Comparison of ENCODE assay signal across 20 cellular contexts in the genomic region with DNA sequence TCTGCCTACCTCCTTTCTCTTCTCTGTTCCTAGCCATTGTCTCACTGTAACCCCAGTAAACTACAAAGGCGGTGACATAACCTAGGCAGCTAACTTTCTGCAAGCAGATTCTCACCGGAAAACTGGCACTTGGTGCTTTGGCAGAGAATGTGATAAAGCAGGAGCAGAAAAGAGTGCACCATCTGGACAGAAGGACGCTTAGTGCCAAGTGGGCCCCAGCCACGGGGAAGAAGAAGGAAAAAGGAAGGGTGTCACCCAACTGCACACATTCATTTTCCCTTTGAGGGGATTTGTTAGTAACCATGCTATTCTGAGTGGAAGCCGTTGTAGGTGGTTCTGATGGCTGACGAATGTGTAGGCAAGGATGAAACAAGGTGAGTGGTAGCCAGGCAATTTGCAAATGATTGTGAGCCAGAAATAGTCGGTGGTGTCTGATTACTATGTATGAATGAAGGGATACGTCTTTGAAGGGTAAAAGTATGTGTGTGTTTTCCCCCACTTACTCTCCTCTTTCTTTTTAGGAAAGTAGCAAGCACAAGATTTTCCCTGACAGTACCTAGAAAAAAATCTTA.
DNase-seq lines count a peak whose midpoint lies in the region; ATAC-seq and TF ChIP-seq lines count a peak whose summit lies in the region.
"Had no signal": no experiment of that assay in that cellular context is flagged by ENCODE, and none has a peak within 500 bp of the region (broad histone marks: within the 10 kb centered on the region; RNA-seq: fewer than 3 reads in every experiment).

No MANE protein-coding gene starts in this region.

- H3F3A ChIP-seq in neural progenitor cell (ENCODE audit: low read depth), result no peaks in the 10 kb centered on the region

- no peaks in the 10 kb centered on the region for H3K36me3 ChIP-seq in neural progenitor cell
- H3K36me3 ChIP-seq in CD8-positive, alpha-beta memory T cell (ENCODE audit: insufficient read depth, low read length), result no peaks in the 10 kb centered on the region
- H3K36me3 ChIP-seq: heart left ventricle, prostate gland, upper lobe of left lung had no signal

- no peak overlapping the region for H3K27ac ChIP-seq in neural progenitor cell
- no peak overlapping the region for H3K27ac ChIP-seq in CD8-positive, alpha-beta memory T cell (ENCODE audit: low read depth, low read length)
- H3K27ac ChIP-seq: GM23248, heart left ventricle, prostate gland, upper lobe of left lung had no signal

- H3K4me2 ChIP-seq in neural progenitor cell, result no peak overlapping the region

- peak overlapping the region; percentile 77 for H3K27ac Mint-ChIP-seq in activated naive CD8-positive, alpha-beta T cell treated with anti-CD3 and anti-CD28 coated beads, Interleukin-2, amount 50 U/mL, for 24 hours
- H3K27ac Mint-ChIP-seq in neural progenitor cell (no peak overlapping the region), natural killer cell (no peak overlapping the region)
- H3K27ac Mint-ChIP-seq in activated CD4-positive, alpha-beta memory T cell treated with anti-CD3 and anti-CD28 coated beads, Interleukin-2, amount 10 ng/mL, durations not matched to agents 7 days and 5 days, result no peak overlapping the region
- H3K27ac Mint-ChIP-seq in CD8-positive, alpha-beta memory T cell, result no peak overlapping the region
- H3K27ac Mint-ChIP-seq: activated naive CD4-positive, alpha-beta T cell treated with anti-CD3 and anti-CD28 coated beads, Interleukin-2, amount 50 U/mL, for 72 hours; CD4-positive, alpha-beta T cell; T-helper 1 cell treated with Interleukin-12 subunit alpha and Interleukin-12 subunit beta and Interleukin-4 antibody, amounts not matched to agents 30 μg/mL and 1 μg/mL, for 36 hours had no signal

- intact Hi-C loops in natural killer cell (cut with micrococcal nuclease), result no loop called here

- no peak overlapping the region for H3K4me3 Mint-ChIP-seq in activated naive CD8-positive, alpha-beta T cell treated with anti-CD3 and anti-CD28 coated beads, Interleukin-2, amount 50 U/mL, for 24 hours
- H3K4me3 Mint-ChIP-seq in neural progenitor cell (no peak overlapping the region), natural killer cell (no peak overlapping the region)
- H3K4me3 Mint-ChIP-seq in activated CD4-positive, alpha-beta memory T cell treated with anti-CD3 and anti-CD28 coated beads, Interleukin-2, amount 10 ng/mL, durations not matched to agents 7 days and 5 days, result no peak overlapping the region
- no peak overlapping the region for H3K4me3 Mint-ChIP-seq in CD8-positive, alpha-beta memory T cell
- H3K4me3 Mint-ChIP-seq: CD4-positive, alpha-beta T cell; T-helper 1 cell treated with Interleukin-12 subunit alpha and Interleukin-12 subunit beta and Interleukin-4 antibody, amounts not matched to agents 30 μg/mL and 1 μg/mL, for 36 hours had no signal

- H3K9me3 Mint-ChIP-seq in activated naive CD8-positive, alpha-beta T cell treated with anti-CD3 and anti-CD28 coated beads, Interleukin-2, amount 50 U/mL, for 24 hours, result no peaks in the 10 kb centered on the region
- H3K9me3 Mint-ChIP-seq in neural progenitor cell, result no peaks in the 10 kb centered on the region
- no peaks in the 10 kb centered on the region for H3K9me3 Mint-ChIP-seq in natural killer cell
- no peaks in the 10 kb centered on the region for H3K9me3 Mint-ChIP-seq in activated CD4-positive, alpha-beta memory T cell treated with anti-CD3 and anti-CD28 coated beads, Interleukin-2, amount 10 ng/mL, durations not matched to agents 7 days and 5 days
- H3K9me3 Mint-ChIP-seq in CD8-positive, alpha-beta memory T cell, result no peaks in the 10 kb centered on the region
- H3K9me3 Mint-ChIP-seq: activated naive CD4-positive, alpha-beta T cell treated with anti-CD3 and anti-CD28 coated beads, Interleukin-2, amount 50 U/mL, for 72 hours; CD4-positive, alpha-beta T cell; T-helper 1 cell treated with Interleukin-12 subunit alpha and Interleukin-12 subunit beta and Interleukin-4 antibody, amounts not matched to agents 30 μg/mL and 1 μg/mL, for 36 hours had no signal

- H3K4me1 Mint-ChIP-seq in activated naive CD8-positive, alpha-beta T cell treated with anti-CD3 and anti-CD28 coated beads, Interleukin-2, amount 50 U/mL, for 24 hours, result peaks cover 16% of the 10 kb centered on the region
- H3K4me1 Mint-ChIP-seq in neural progenitor cell, result no peaks in the 10 kb centered on the region
- no peaks in the 10 kb centered on the region for H3K4me1 Mint-ChIP-seq in natural killer cell
- H3K4me1 Mint-ChIP-seq in activated CD4-positive, alpha-beta memory T cell treated with anti-CD3 and anti-CD28 coated beads, Interleukin-2, amount 10 ng/mL, durations not matched to agents 7 days and 5 days, result no peaks in the 10 kb centered on the region
- no peaks in the 10 kb centered on the region for H3K4me1 Mint-ChIP-seq in CD8-positive, alpha-beta memory T cell

- H3K79me2 ChIP-seq in neural progenitor cell (ENCODE audit: low read depth), result no peaks in the 10 kb centered on the region

- no peak overlapping the region for H3K9ac ChIP-seq in neural progenitor cell
- H3K9ac ChIP-seq: GM23248 had no signal

- H3K4me1 ChIP-seq in neural progenitor cell, result peaks cover 11% of the 10 kb centered on the region
- no peaks in the 10 kb centered on the region for H3K4me1 ChIP-seq in CD8-positive, alpha-beta memory T cell (ENCODE audit: insufficient read depth, low read length)
- H3K4me1 ChIP-seq: prostate gland, upper lobe of left lung had no signal

- POLR2A ChIA-PET in activated CD4-positive, alpha-beta memory T cell treated with anti-CD3 and anti-CD28 coated beads, Interleukin-2, amount 10 ng/mL, durations not matched to agents 7 days and 5 days (lab: Charles Lee), result no interaction called here
- POLR2A ChIA-PET in CD8-positive, alpha-beta memory T cell (lab: Charles Lee), result no interaction called here

- H3K27me3 ChIP-seq in neural progenitor cell, result no peaks in the 10 kb centered on the region
- H3K27me3 ChIP-seq in CD8-positive, alpha-beta memory T cell (ENCODE audit: insufficient read depth, low read length, poor library complexity, severe bottlenecking), result no peaks in the 10 kb centered on the region
- H3K27me3 ChIP-seq: heart left ventricle, upper lobe of left lung had no signal

- no peak overlapping the region for H3K4me3 ChIP-seq in neural progenitor cell
- no peak overlapping the region for H3K4me3 ChIP-seq in CD8-positive, alpha-beta memory T cell (ENCODE audit: low read length)
- H3K4me3 ChIP-seq: GM23248, heart left ventricle, prostate gland, upper lobe of left lung had no signal

- no peak for TF ChIP-seq CTCF in neural progenitor cell (IDR thresholded peaks at IDR 0.05)
- no peak for TF ChIP-seq CTCF in natural killer cell (IDR thresholded peaks at IDR 0.05)

- H4K20me1 ChIP-seq in neural progenitor cell (ENCODE audit: low read depth), result no peaks in the 10 kb centered on the region

- H3K27me3 Mint-ChIP-seq in activated naive CD8-positive, alpha-beta T cell treated with anti-CD3 and anti-CD28 coated beads, Interleukin-2, amount 50 U/mL, for 24 hours, result no peaks in the 10 kb centered on the region
- peaks cover 5% of the 10 kb centered on the region for H3K27me3 Mint-ChIP-seq in neural progenitor cell (ENCODE audit: insufficient read depth, low read depth)
- peaks cover 0 to 6% of the 10 kb centered on the region in 2 donors for H3K27me3 Mint-ChIP-seq in natural killer cell (ENCODE audit: low read depth in 2 of 2)
- H3K27me3 Mint-ChIP-seq in activated CD4-positive, alpha-beta memory T cell treated with anti-CD3 and anti-CD28 coated beads, Interleukin-2, amount 10 ng/mL, durations not matched to agents 7 days and 5 days, result no peaks in the 10 kb centered on the region
- H3K27me3 Mint-ChIP-seq in CD8-positive, alpha-beta memory T cell, result peaks cover 0 to 20% of the 10 kb centered on the region in 2 donors
- H3K27me3 Mint-ChIP-seq: CD4-positive, alpha-beta T cell had no signal

- H3K9me3 ChIP-seq in neural progenitor cell (ENCODE audit: low read depth), result no peaks in the 10 kb centered on the region
- no peaks in the 10 kb centered on the region for H3K9me3 ChIP-seq in CD8-positive, alpha-beta memory T cell (ENCODE audit: low read length)
- H3K9me3 ChIP-seq: heart left ventricle, prostate gland, upper lobe of left lung had no signal

- no peaks in the 10 kb centered on the region for H3K36me3 Mint-ChIP-seq in activated naive CD8-positive, alpha-beta T cell treated with anti-CD3 and anti-CD28 coated beads, Interleukin-2, amount 50 U/mL, for 24 hours (ENCODE audit: low read depth)
- H3K36me3 Mint-ChIP-seq in neural progenitor cell (no peaks in the 10 kb centered on the region), natural killer cell (no peaks in the 10 kb centered on the region)
- H3K36me3 Mint-ChIP-seq in activated CD4-positive, alpha-beta memory T cell treated with anti-CD3 and anti-CD28 coated beads, Interleukin-2, amount 10 ng/mL, durations not matched to agents 7 days and 5 days (ENCODE audit: low read depth), result no peaks in the 10 kb centered on the region
- H3K36me3 Mint-ChIP-seq in CD8-positive, alpha-beta memory T cell, result no peaks in the 10 kb centered on the region
- H3K36me3 Mint-ChIP-seq: activated naive CD4-positive, alpha-beta T cell treated with anti-CD3 and anti-CD28 coated beads, Interleukin-2, amount 50 U/mL, for 72 hours had no signal

- ATAC-seq in activated naive CD8-positive, alpha-beta T cell treated with anti-CD3 and anti-CD28 coated beads, Interleukin-2, amount 50 U/mL, for 24 hours, result peak; percentile 82
- ATAC-seq in natural killer cell (no peak), GM21529 (IDR thresholded peaks at IDR 0.05; ENCODE audit: unreplicated experiment) (no peak)
- ATAC-seq: heart left ventricle had no signal

- DNase-seq in NCI-H146 treated with DMSO at 0.1 percent for 48 hours (lab: John Stamatoyannopoulos, UW; ENCODE audit: unreplicated experiment) (peak; percentile 27), NCI-H524 treated with DMSO at 0.1 percent for 48 hours (lab: John Stamatoyannopoulos, UW) (peak; percentile 53), neural progenitor cell (ENCODE audit: low spot score) (no peak), natural killer cell (no peak)
- DNase-seq in activated naive CD8-positive, alpha-beta T cell treated with anti-CD3 and anti-CD28 coated beads, Interleukin-2, amount 50 U/mL, for 24 hours, result peak; percentile 5
- no peak for DNase-seq in activated CD4-positive, alpha-beta memory T cell treated with anti-CD3 and anti-CD28 coated beads, Interleukin-2, amount 10 ng/mL, durations not matched to agents 7 days and 5 days
- no peak for DNase-seq in CD8-positive, alpha-beta memory T cell
- DNase-seq: activated CD4-positive, alpha-beta T cell treated with anti-CD3 and anti-CD28 coated beads for 48 hours; CD4-positive, alpha-beta T cell; effector CD4-positive, alpha-beta T cell; foreskin fibroblast; GM23248; heart left ventricle; NCI-H1694; stimulated activated CD8-positive, alpha-beta memory T cell treated with anti-CD3 and anti-CD28 coated beads, Interleukin-4, amount 100 ng/mL, for 48 hours; upper lobe of left lung had no signal

- H2AFZ ChIP-seq in neural progenitor cell (replicated peaks), result peak overlapping the region; percentile 14
- H2AFZ ChIP-seq: GM23248 had no signal

- CTCF ChIA-PET in activated CD4-positive, alpha-beta memory T cell treated with anti-CD3 and anti-CD28 coated beads, Interleukin-2, amount 10 ng/mL, durations not matched to agents 7 days and 5 days (lab: Charles Lee), result no interaction called here
- CTCF ChIA-PET in CD8-positive, alpha-beta memory T cell (lab: Charles Lee), result no interaction called here

Comparison
In these comparisons a context has a peak if more than half of its experiments do, and no peak if none do; other contexts are left out.
1. DNase-seq: peak in NCI-H146 treated with DMSO at 0.1 percent for 48 hours (single experiment), NCI-H524 treated with DMSO at 0.1 percent for 48 hours (single experiment) and activated naive CD8-positive, alpha-beta T cell treated with anti-CD3 and anti-CD28 coated beads, Interleukin-2, amount 50 U/mL, for 24 hours (single experiment); none in neural progenitor cell (single experiment), natural killer cell (single experiment), activated CD4-positive, alpha-beta memory T cell treated with anti-CD3 and anti-CD28 coated beads, Interleukin-2, amount 10 ng/mL, durations not matched to agents 7 days and 5 days (single experiment) and CD8-positive, alpha-beta memory T cell (0 of 5).